11 cellular contexts compared by ENCODE assay signal in the genomic region with DNA sequence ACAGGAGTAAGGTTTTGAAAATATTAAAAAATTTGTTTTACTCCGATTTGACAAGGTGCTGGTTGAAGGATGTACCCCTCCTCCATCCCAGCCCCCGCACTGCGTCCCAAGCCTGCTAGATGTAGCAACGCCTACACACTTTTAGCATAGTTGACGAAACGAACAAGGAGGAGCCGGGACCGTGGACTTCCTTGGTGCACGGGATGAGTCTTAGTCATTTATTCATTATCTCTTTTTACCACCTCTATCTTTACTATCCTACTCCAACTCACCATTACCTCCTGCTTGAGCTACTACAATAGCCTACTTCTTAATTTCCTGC. TPM values are rescaled to one million over a fixed set of nuclear protein-coding genes. Genes with fewer than 3 reads are reported as not detected.
DNase-seq lines count a peak whose midpoint lies in the region; ATAC-seq and TF ChIP-seq lines count a peak whose summit lies in the region.
"Had no signal": no experiment of that assay in that cellular context is flagged by ENCODE, and none has a peak within 500 bp of the region (broad histone marks: within the 10 kb centered on the region; RNA-seq: fewer than 3 reads in every experiment).

No MANE protein-coding gene starts in this region.

- H3K9me2 ChIP-seq in MM.1S (replicated peaks; ENCODE audit: insufficient read depth, low read length) = no peaks in the 10 kb centered on the region

- H3K4me3 Mint-ChIP-seq in activated T-cell treated with anti-CD3 and anti-CD28 coated beads, Interleukin-2, amount 50 U/mL, for 4 hours = no peak overlapping the region
- H3K4me3 Mint-ChIP-seq: naive B cell had no signal

- H3K27me3 Mint-ChIP-seq in activated T-cell treated with anti-CD3 and anti-CD28 coated beads, Interleukin-2, amount 50 U/mL, for 4 hours (ENCODE audit: low read depth) = peaks cover 1% of the 10 kb centered on the region

- peaks cover 35% of the 10 kb centered on the region for H3K4me1 ChIP-seq in ovary (ENCODE audit: insufficient read depth)
- peaks cover 8% of the 10 kb centered on the region for H3K4me1 ChIP-seq in MM.1S (ENCODE audit: low read length)

- DNase-seq in Right ventricle myocardium inferior (ENCODE audit: missing footprints) = peak; percentile 69
- no peak for DNase-seq in cardiac septum (ENCODE audit: low spot score)
- peak; percentile 70 for DNase-seq in fibroblast of the aortic adventitia (ENCODE audit: low read depth)
- peak; percentile 67 to 74 (median 69) for DNase-seq in ovary
- no peak for DNase-seq in activated T-cell treated with anti-CD3 and anti-CD28 coated beads, Interleukin-2, amount 50 U/mL, for 4 hours
- no peak for DNase-seq in MM.1S
- DNase-seq: naive B cell had no signal

- H3K4me1 Mint-ChIP-seq in activated T-cell treated with anti-CD3 and anti-CD28 coated beads, Interleukin-2, amount 50 U/mL, for 4 hours (ENCODE audit: low read depth) = no peaks in the 10 kb centered on the region
- H3K4me1 Mint-ChIP-seq: naive B cell had no signal

- H3K36me3 Mint-ChIP-seq in activated T-cell treated with anti-CD3 and anti-CD28 coated beads, Interleukin-2, amount 50 U/mL, for 4 hours (ENCODE audit: insufficient read depth) = no peaks in the 10 kb centered on the region
- H3K36me3 Mint-ChIP-seq: naive B cell had no signal

- intact Hi-C loops in Right ventricle myocardium inferior (cut with DNase I) = no loop called here
- intact Hi-C loops in cardiac septum (cut with DNase I) = loop anchor here (2.0 kb wide), 1 partner anchor 28 kb away; no protein-coding TSS in a partner anchor
- intact Hi-C loops in ovary (cut with DNase I) = no loop called here

- WGBS in ovary, 3 donors = 2 to 9% (median 5%) methylated on average over 9 of the region's 9 CpGs

- no peak for TF ChIP-seq EP300 in ovary (IDR thresholded peaks at IDR 0.05)

- H3K36me3 ChIP-seq in ovary = no peaks in the 10 kb centered on the region
- no peaks in the 10 kb centered on the region for H3K36me3 ChIP-seq in MM.1S (replicated peaks; ENCODE audit: insufficient read depth, low read length)

- no peaks in the 10 kb centered on the region for H3K9me3 Mint-ChIP-seq in activated T-cell treated with anti-CD3 and anti-CD28 coated beads, Interleukin-2, amount 50 U/mL, for 4 hours

- H3K4me2 ChIP-seq in MM.1S (ENCODE audit: low read depth, low read length) = no peak overlapping the region

- H3K9ac ChIP-seq in MM.1S (ENCODE audit: low read length) = no peak overlapping the region

- H4K20me1 ChIP-seq in MM.1S (ENCODE audit: insufficient read depth, low read length) = no peaks in the 10 kb centered on the region

- H3K27me3 ChIP-seq in ovary (no peaks in the 10 kb centered on the region), MM.1S (replicated peaks; ENCODE audit: insufficient read depth, low read length) (no peaks in the 10 kb centered on the region)

- H3K27ac ChIP-seq in ovary (peak overlapping the region; percentile 58 to 81), MM.1S (ENCODE audit: low read length) (no peak overlapping the region)
- H3K27ac ChIP-seq: SK-N-MC had no signal

- H2AFZ ChIP-seq in MM.1S (ENCODE audit: low read length) = no peak overlapping the region

- H3K4me3 ChIP-seq in fibroblast of the aortic adventitia (ENCODE audit: low read depth, low read length) (peak overlapping the region; percentile 60), ovary (peak overlapping the region; percentile 11), MM.1S (ENCODE audit: low read length) (no peak overlapping the region)
- H3K4me3 ChIP-seq: SK-N-MC had no signal

- no peaks in the 10 kb centered on the region for H3F3A ChIP-seq in MM.1S (ENCODE audit: insufficient read depth, low read length)

- peak; percentile 24 for ATAC-seq in Right ventricle myocardium inferior
- no peak for ATAC-seq in HG03095 (IDR thresholded peaks at IDR 0.05; ENCODE audit: unreplicated experiment)
- ATAC-seq in HG02798 (IDR thresholded peaks at IDR 0.05; ENCODE audit: poor library complexity, unreplicated experiment) = no peak
- ATAC-seq in activated T-cell treated with anti-CD3 and anti-CD28 coated beads, Interleukin-2, amount 50 U/mL, for 4 hours = no peak

- H3K79me2 ChIP-seq in MM.1S (ENCODE audit: low read length) = peaks cover 57% of the 10 kb centered on the region

- H3K9me3 ChIP-seq in ovary (no peaks in the 10 kb centered on the region), MM.1S (replicated peaks; ENCODE audit: insufficient read depth, low read length) (no peaks in the 10 kb centered on the region)

- no peak for TF ChIP-seq CTCF in fibroblast of the aortic adventitia (IDR thresholded peaks at IDR 0.05; ENCODE audit: insufficient read depth, low read length)
- TF ChIP-seq CTCF in ovary (IDR thresholded peaks at IDR 0.05) = no peak
- TF ChIP-seq CTCF in MM.1S (IDR thresholded peaks at IDR 0.05; ENCODE audit: low read length) = no peak

- no peak for TF ChIP-seq POLR2A in ovary (IDR thresholded peaks at IDR 0.05)

RNA-seq across cellular contexts. Expression of a gene that starts 10.6 kb away (rescaled TPM):
- 7.7 TPM for total RNA-seq in Right ventricle myocardium inferior
- total RNA-seq in cardiac septum = 12.4 TPM
- total RNA-seq in fibroblast of the aortic adventitia (ENCODE audit: low replicate concordance) = 22.0 and 45.1 TPM in 2 replicates
- total RNA-seq in ovary = 10 to 100 TPM; 22.2 to 34.8 (median 27.2) TPM
- polyA plus RNA-seq in ovary = 10 to 100 TPM in 1 of 2 donors, 1 to 10 TPM in 1; 6.3 to 18.2 TPM
- total RNA-seq in activated T-cell treated with anti-CD3 and anti-CD28 coated beads, Interleukin-2, amount 50 U/mL, for 4 hours = not detected
- total RNA-seq: activated CD8-positive, alpha-beta memory T cell treated with anti-CD3 and anti-CD28 coated beads for 36 hours had no signal

Comparison
In these comparisons a context has a peak if more than half of its experiments do, and no peak if none do; other contexts are left out.
1. DNase-seq: peak in Right ventricle myocardium inferior (single experiment), fibroblast of the aortic adventitia (single experiment) and ovary (5 of 5); none in cardiac septum (single experiment), activated T-cell treated with anti-CD3 and anti-CD28 coated beads, Interleukin-2, amount 50 U/mL, for 4 hours (single experiment) and MM.1S (single experiment).